1 cellular context compared by ENCODE assay signal in the genomic region with DNA sequence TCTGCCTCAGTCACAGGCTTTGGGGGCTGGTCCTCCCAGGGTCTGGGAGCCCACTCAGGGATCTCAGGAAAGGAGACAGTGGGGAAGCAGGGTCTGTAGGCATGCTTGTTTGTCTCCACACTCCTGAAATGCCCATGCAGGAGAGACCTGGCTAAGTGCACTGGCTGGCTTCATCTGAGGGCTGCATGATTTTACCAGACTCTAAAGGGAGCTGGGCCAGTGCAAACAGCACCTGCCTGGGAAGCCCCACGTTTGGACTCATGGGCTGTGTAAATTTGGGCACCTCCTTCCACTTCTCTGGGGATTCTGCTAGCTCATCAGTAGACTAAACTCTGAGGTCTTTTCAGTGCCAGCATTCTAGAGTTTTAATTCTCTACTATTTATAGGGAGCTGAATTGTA.
TF ChIP-seq lines count a peak whose summit lies in the region.

No MANE protein-coding gene starts in this region.

TF ChIP-seq in HepG2, 621 proteins besides CTCF, POLR2A, EP300 and RAD21:
- TF ChIP-seq REST (IDR thresholded peaks at IDR 0.05; ENCODE audit: borderline replicate concordance in 1 of 2, low read depth in 1 of 2, low read length in 2 of 2): no peak
- TF ChIP-seq SRY (CRISPR knock-in tag; IDR thresholded peaks at IDR 0.05): no peak
- TF ChIP-seq ZNF605 (CRISPR knock-in tag; IDR thresholded peaks at IDR 0.05): no peak
